ENCODE assay signal across 27 cellular contexts in genomic region chr10:69074532-69074931, GRCh38.
"Had no signal": no experiment of that assay in that cellular context is flagged by ENCODE, and none has a peak within 500 bp of the region (broad histone marks: within the 10 kb centered on the region; RNA-seq: fewer than 3 reads in every experiment).

No MANE protein-coding gene starts in this region.

- H3K9me3 Mint-ChIP-seq: endodermal cell; mesothelial cell of epicardium; naive thymus-derived CD4-positive, alpha-beta T cell; nephron; neural progenitor cell; stimulated activated naive CD8-positive, alpha-beta T cell treated with anti-CD3 and anti-CD28 coated beads, Interleukin-15, amount 100 ng/mL, for 72 hours had no signal

- H3K4me3 Mint-ChIP-seq: endodermal cell; mesothelial cell of epicardium; naive thymus-derived CD4-positive, alpha-beta T cell; nephron; neural progenitor cell; stimulated activated naive CD8-positive, alpha-beta T cell treated with anti-CD3 and anti-CD28 coated beads, Interleukin-15, amount 100 ng/mL, for 72 hours had no signal

- FAIRE-seq: colon, islet of Langerhans had no signal

- H3K4me1 Mint-ChIP-seq: endodermal cell, neural progenitor cell had no signal

- H3K27me3 Mint-ChIP-seq: naive thymus-derived CD4-positive, alpha-beta T cell; stimulated activated naive CD8-positive, alpha-beta T cell treated with anti-CD3 and anti-CD28 coated beads, Interleukin-15, amount 100 ng/mL, for 72 hours had no signal

- H3K27ac Mint-ChIP-seq: endodermal cell; mesothelial cell of epicardium; nephron; neural progenitor cell; stimulated activated naive CD8-positive, alpha-beta T cell treated with anti-CD3 and anti-CD28 coated beads, Interleukin-15, amount 100 ng/mL, for 72 hours had no signal

- ATAC-seq: esophagus mucosa; gastroesophageal sphincter; heart right ventricle; left cardiac atrium; left lung; naive thymus-derived CD4-positive, alpha-beta T cell; psoas muscle; right cardiac atrium; stimulated activated naive CD8-positive, alpha-beta T cell treated with anti-CD3 and anti-CD28 coated beads, Interleukin-15, amount 100 ng/mL, for 72 hours; upper lobe of right lung had no signal

- H3K36me3 Mint-ChIP-seq: mesothelial cell of epicardium; naive thymus-derived CD4-positive, alpha-beta T cell; neural progenitor cell had no signal

- DNase-seq: effector CD8-positive, alpha-beta T cell; endodermal cell; foreskin fibroblast; glutamatergic neuron; heart right ventricle; hippocampal formation; left cardiac atrium; left lung; mesenchymal stem cell; naive thymus-derived CD4-positive, alpha-beta T cell; nucleus accumbens; psoas muscle; right cardiac atrium; spleen; stimulated activated CD4-positive, alpha-beta T cell treated with anti-CD3 and anti-CD28 coated beads, Interleukin-4, amount 100 ng/mL, for 4 hours; stimulated activated naive CD4-positive, alpha-beta T cell; stimulated activated naive CD8-positive, alpha-beta T cell treated with anti-CD3 and anti-CD28 coated beads, Interleukin-15, amount 100 ng/mL, for 72 hours; transverse colon; upper lobe of right lung; uterus had no signal
